In genomic region chr13:93476175-93476574, GRCh38 we compare ENCODE assay signal across 17 cellular contexts.
DNase-seq lines count a peak whose midpoint lies in the region; ATAC-seq and TF ChIP-seq lines count a peak whose summit lies in the region.
"Had no signal": no experiment of that assay in that cellular context is flagged by ENCODE, and none has a peak within 500 bp of the region (broad histone marks: within the 10 kb centered on the region; RNA-seq: fewer than 3 reads in every experiment).

No MANE protein-coding gene starts in this region.

- H3F3A ChIP-seq in PC-9 (ENCODE audit: insufficient read depth, low read depth): no peaks in the 10 kb centered on the region

- peak; percentile 1 for DNase-seq in ELR (ENCODE audit: low read depth)
- DNase-seq in PC-9: peak; percentile 1 to 75
- peak; percentile 51 for DNase-seq in fibroblast of mammary gland (ENCODE audit: low read depth)
- no peak for DNase-seq in sciatic nerve (ENCODE audit: low spot score)
- no peak for DNase-seq in AML-193 (lab: John Stamatoyannopoulos, UW)
- no peak for DNase-seq in NCI-H1048 (lab: John Stamatoyannopoulos, UW)
- DNase-seq in DMS153 treated with DMSO at 0.1 percent for 48 hours (lab: John Stamatoyannopoulos, UW; ENCODE audit: unreplicated experiment): no peak
- DNase-seq: activated CD4-positive, alpha-beta T cell treated with anti-CD3 and anti-CD28 coated beads for 4 hours; activated T-cell treated with anti-CD3 and anti-CD28 coated beads, Interleukin-2, amount 50 U/mL, for 72 hours; DMS 273 treated with DMSO at 0.1 percent for 48 hours; naive B cell; NCI-H2029; right cardiac atrium; SW 1271 had no signal

- H3K27me3 ChIP-seq in PC-9 (ENCODE audit: insufficient read depth, low read depth) (no peaks in the 10 kb centered on the region), skeletal muscle satellite cell (ENCODE audit: control insufficient read depth, insufficient read depth, low read length) (no peaks in the 10 kb centered on the region)
- H3K27me3 ChIP-seq: suprapubic skin had no signal

- H3K9me3 ChIP-seq in PC-9 (ENCODE audit: insufficient read depth, low read depth): no peaks in the 10 kb centered on the region
- H3K9me3 ChIP-seq in skeletal muscle satellite cell (replicated peaks; ENCODE audit: low read length): peaks cover 4% of the 10 kb centered on the region
- H3K9me3 ChIP-seq: HAP-1 had no signal

- BruUV-seq in PC-9 (replicated peaks; lab: Mats Ljungman, UMichigan): no TSS peak

- H4K20me1 ChIP-seq in PC-9 (ENCODE audit: insufficient read depth): no peaks in the 10 kb centered on the region

- no peaks in the 10 kb centered on the region for H3K79me2 ChIP-seq in PC-9 (ENCODE audit: low read depth)

- H2AFZ ChIP-seq in PC-9: no peak overlapping the region

- no peak overlapping the region for H3K27ac ChIP-seq in PC-9
- H3K27ac ChIP-seq: suprapubic skin had no signal

- POLR2A ChIA-PET in PC-9 (lab: Charles Lee; ENCODE audit: unreplicated experiment): no interaction called here

- intact Hi-C loops in PC-9 (cut with micrococcal nuclease; ENCODE audit: unreplicated experiment) (no loop called here), sciatic nerve (cut with DNase I) (no loop called here)

- CTCF ChIA-PET in PC-9 (lab: Charles Lee): no interaction called here

- H3K4me1 ChIP-seq in PC-9 (replicated peaks; ENCODE audit: insufficient read depth) (peaks cover 4% of the 10 kb centered on the region; the same call in 1 of the 2 replicates), skeletal muscle satellite cell (ENCODE audit: control insufficient read depth, insufficient read depth, low read length) (peaks cover 17% of the 10 kb centered on the region)
- H3K4me1 ChIP-seq: suprapubic skin had no signal

- H3K4me3 ChIP-seq in PC-9 (no peak overlapping the region), fibroblast of mammary gland (ENCODE audit: control insufficient read depth, low read depth, low read length) (no peak overlapping the region), skeletal muscle satellite cell (ENCODE audit: low read length) (no peak overlapping the region)
- H3K4me3 ChIP-seq: HAP-1, suprapubic skin had no signal

- TF ChIP-seq CTCF in PC-9 (conservative IDR thresholded peaks at IDR 0.05) (no peak), fibroblast of mammary gland (conservative IDR thresholded peaks at IDR 0.05; ENCODE audit: control insufficient read depth, insufficient read depth, low read depth, low read length) (no peak)

- peak overlapping the region; percentile 10; the same call in 1 of the 2 replicates for H3K4me2 ChIP-seq in PC-9
- H3K4me2 ChIP-seq in skeletal muscle satellite cell (ENCODE audit: low read length): peak overlapping the region; percentile 62

- H3K36me3 ChIP-seq in PC-9 (ENCODE audit: low read depth) (no peaks in the 10 kb centered on the region), skeletal muscle satellite cell (ENCODE audit: insufficient read depth, low read length) (no peaks in the 10 kb centered on the region)
- H3K36me3 ChIP-seq: HAP-1, suprapubic skin had no signal

- no peak for ATAC-seq in sciatic nerve
- ATAC-seq: activated T-cell treated with anti-CD3 and anti-CD28 coated beads, Interleukin-2, amount 50 U/mL, for 72 hours; right cardiac atrium had no signal

- H3K9me2 ChIP-seq in PC-9 (ENCODE audit: insufficient read depth): no peaks in the 10 kb centered on the region

- H3K9ac ChIP-seq in skeletal muscle satellite cell (ENCODE audit: low read depth, low read length): no peak overlapping the region

Comparison
In these comparisons a context has a peak if more than half of its experiments do, and no peak if none do; other contexts are left out.
1. DNase-seq: peak in ELR (single experiment), PC-9 (2 of 2) and fibroblast of mammary gland (single experiment); none in sciatic nerve (single experiment), AML-193 (0 of 2), NCI-H1048 (single experiment) and DMS153 treated with DMSO at 0.1 percent for 48 hours (single experiment).